ENCODE assay signal across 1 cellular context in the genomic region with DNA sequence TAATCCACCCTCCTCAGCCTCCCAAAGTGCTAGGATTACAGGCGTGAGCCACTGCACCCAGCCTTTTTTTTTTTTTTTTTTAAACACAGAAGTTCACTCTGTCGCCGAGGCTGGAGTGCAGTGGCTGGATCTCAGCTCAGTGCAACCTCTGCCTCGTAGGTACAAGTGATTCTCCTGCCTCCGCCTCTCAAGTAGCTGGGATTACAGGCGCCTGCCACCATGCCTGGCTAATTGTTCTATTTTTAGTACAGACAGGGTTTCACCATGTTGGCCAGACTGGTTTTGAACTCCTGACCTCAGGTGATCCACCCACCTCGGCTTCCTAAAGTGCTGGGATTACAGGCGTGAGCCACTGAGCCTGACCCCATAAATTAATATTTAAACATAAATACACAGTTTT. TPM values are rescaled to one million over a fixed set of nuclear protein-coding genes. Genes with fewer than 3 reads are reported as not detected.
"Had no signal": no experiment of that assay in that cellular context is flagged by ENCODE, and none has a peak within 500 bp of the region (broad histone marks: within the 10 kb centered on the region; RNA-seq: fewer than 3 reads in every experiment).

No MANE protein-coding gene starts in this region.

RNA-seq across cellular contexts. Expression of a gene that starts 47.8 kb away (rescaled TPM):
- total RNA-seq: HT-29 had no signal
